Comparison of ENCODE assay signal across 28 cellular contexts in the genomic region with DNA sequence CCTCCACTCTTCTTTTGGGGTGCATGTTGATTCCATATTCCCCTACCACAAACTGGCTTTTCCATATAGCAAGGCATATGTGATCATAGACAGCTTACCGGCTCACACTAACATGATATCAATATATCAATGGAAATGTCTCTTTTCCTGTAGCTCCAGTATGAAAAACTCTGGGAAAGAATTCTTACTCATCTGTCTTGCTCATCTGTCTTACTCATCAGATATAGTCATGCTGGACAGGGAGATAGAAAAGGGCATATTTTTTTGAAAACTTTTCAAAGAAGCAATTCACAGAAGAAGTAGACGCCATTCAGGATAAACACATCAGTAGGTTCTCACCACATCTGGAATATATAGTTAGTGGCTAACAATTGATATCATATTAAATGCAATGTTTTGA.
"Had no signal": no experiment of that assay in that cellular context is flagged by ENCODE, and none has a peak within 500 bp of the region (broad histone marks: within the 10 kb centered on the region; RNA-seq: fewer than 3 reads in every experiment).

No MANE protein-coding gene starts in this region.

- DNase-seq: dermis blood vessel endothelial cell; effector memory CD4-positive, alpha-beta T cell; foreskin melanocyte; glutamatergic neuron; heart right ventricle; hypothalamus; immature natural killer cell; islet precursor cell; kidney glomerular epithelial cell; left ventricle myocardium superior; lower lobe of right lung; natural killer cell; occipital lobe; ovary; posterior cingulate gyrus; psoas muscle; right cardiac atrium; sigmoid colon; stimulated activated CD4-positive, alpha-beta T cell treated with anti-CD3 and anti-CD28 coated beads, Interleukin-2, amount 100 ng/mL, for 24 hours; stimulated activated CD4-positive, alpha-beta T cell treated with anti-CD3 and anti-CD28 coated beads, Interleukin-4, amount 100 ng/mL, for 24 hours; stimulated activated naive CD8-positive, alpha-beta T cell treated with anti-CD3 and anti-CD28 coated beads, Interleukin-15, Interleukin-2, amounts not matched to agents 100 U/mL and 50 U/mL, for 24 hours; upper lobe of left lung had no signal

- FAIRE-seq: endothelial cell of umbilical vein, urothelium cell line had no signal

- H3K4me3 ChIP-seq: coronary artery, heart right ventricle, lower lobe of right lung, ovary, psoas muscle, sigmoid colon, thoracic aorta, tibial nerve, upper lobe of left lung had no signal

- H3K27me3 ChIP-seq: heart right ventricle, ovary, sigmoid colon, tibial nerve, upper lobe of left lung had no signal

- H3K36me3 ChIP-seq: heart right ventricle, lower lobe of right lung, ovary, sigmoid colon, thoracic aorta, tibial nerve, upper lobe of left lung had no signal

- H3K9me3 ChIP-seq: heart right ventricle, lower lobe of right lung, ovary, psoas muscle, sigmoid colon, thoracic aorta, tibial nerve, upper lobe of left lung had no signal

- H3K4me1 ChIP-seq: heart right ventricle, lower lobe of right lung, psoas muscle, sigmoid colon, tibial nerve, upper lobe of left lung had no signal

- ATAC-seq: heart right ventricle; left ventricle myocardium superior; lower lobe of right lung; natural killer cell; psoas muscle; right cardiac atrium; stimulated activated effector memory CD8-positive, alpha-beta T cell treated with anti-CD3 and anti-CD28 coated beads, Interleukin-12 subunit alpha, Interleukin-12 subunit beta, amount 100 ng/mL, for 72 hours; stimulated activated naive CD8-positive, alpha-beta T cell treated with anti-CD3 and anti-CD28 coated beads, Interleukin-15, Interleukin-2, amounts not matched to agents 100 U/mL and 50 U/mL, for 24 hours had no signal

- H3K27ac ChIP-seq: coronary artery, heart right ventricle, lower lobe of right lung, ovary, psoas muscle, sigmoid colon, thoracic aorta, tibial nerve, upper lobe of left lung had no signal
